In the genomic region with DNA sequence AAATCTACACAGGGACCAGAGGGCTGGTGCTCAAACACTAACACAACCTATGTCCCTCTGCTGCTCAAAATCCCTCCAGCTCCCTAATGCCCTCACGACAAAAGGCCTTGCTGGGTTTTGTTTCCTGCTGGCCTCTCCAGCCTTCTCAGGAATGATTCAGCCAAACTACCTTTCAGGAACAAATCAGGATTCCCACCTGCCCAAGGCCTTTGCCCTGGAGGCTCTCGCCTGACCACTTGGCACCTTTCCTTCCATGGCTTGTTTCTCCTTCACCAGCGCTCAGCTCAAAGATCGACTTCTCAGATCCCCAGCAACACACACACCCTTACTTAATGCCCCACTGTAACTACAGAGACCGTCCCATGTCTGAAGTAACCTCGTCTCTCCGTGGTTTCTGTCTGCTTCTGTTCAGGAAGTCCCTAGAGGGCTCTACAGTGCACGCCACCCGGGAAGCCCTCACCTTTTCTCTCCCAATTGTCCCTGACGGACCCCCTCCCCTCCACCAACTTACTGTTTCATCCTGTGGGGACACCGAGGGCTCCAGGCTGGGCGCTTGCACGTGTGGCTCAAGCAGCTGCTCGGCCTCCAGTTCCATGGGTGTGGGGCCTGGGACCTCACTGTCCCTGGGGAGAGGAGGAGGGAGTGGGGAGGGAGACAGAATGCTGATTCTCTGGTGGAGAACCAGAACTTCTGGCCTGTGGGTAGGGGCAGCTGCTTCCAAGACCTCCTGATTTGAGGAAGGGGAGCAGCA, we compare ENCODE assay signal across 17 cellular contexts. TPM values are rescaled to one million over a fixed set of nuclear protein-coding genes. Genes with fewer than 3 reads are reported as not detected.
DNase-seq lines count a peak whose midpoint lies in the region; ATAC-seq and TF ChIP-seq lines count a peak whose summit lies in the region.
"Had no signal": no experiment of that assay in that cellular context is flagged by ENCODE, and none has a peak within 500 bp of the region (broad histone marks: within the 10 kb centered on the region; RNA-seq: fewer than 3 reads in every experiment).

No MANE protein-coding gene starts in this region.

- no peaks in the 10 kb centered on the region for H3K27me3 Mint-ChIP-seq in activated naive CD4-positive, alpha-beta T cell treated with anti-CD3 and anti-CD28 coated beads, Interleukin-2, amount 50 U/mL, for 24 hours
- peaks cover 12% of the 10 kb centered on the region for H3K27me3 Mint-ChIP-seq in activated naive CD4-positive, alpha-beta T cell treated with anti-CD3 and anti-CD28 coated beads for 36 hours (ENCODE audit: low read depth)

- H3K4me1 ChIP-seq in Panc1 (ENCODE audit: control insufficient read depth, insufficient read depth, low read length) (peaks cover 19% of the 10 kb centered on the region), stomach (peaks cover 27 to 68% (median 47%) of the 10 kb centered on the region in 4 donors)

- peaks cover 5% of the 10 kb centered on the region for H3K4me1 Mint-ChIP-seq in activated naive CD4-positive, alpha-beta T cell treated with anti-CD3 and anti-CD28 coated beads, Interleukin-2, amount 50 U/mL, for 24 hours
- peaks cover 8% of the 10 kb centered on the region for H3K4me1 Mint-ChIP-seq in activated naive CD4-positive, alpha-beta T cell treated with anti-CD3 and anti-CD28 coated beads for 36 hours (ENCODE audit: low read depth)

- POLR2A ChIA-PET in Panc1 (lab: Charles Lee), result no interaction called here

- in situ Hi-C loops in Panc1 (cut with HindIII; ENCODE audit: low pct_unique_long_range_greater_than_20kb, low sequenced_read_pairs), result no loop called here

- no peaks in the 10 kb centered on the region; the same call in 1 of the 2 replicates for H3K36me3 ChIP-seq in Panc1 (ENCODE audit: control insufficient read depth, insufficient read depth, low read length)
- peaks cover 15 to 48% (median 30%) of the 10 kb centered on the region in 4 donors for H3K36me3 ChIP-seq in stomach

- no peak for DNase-seq in activated naive CD4-positive, alpha-beta T cell treated with anti-CD3 and anti-CD28 coated beads for 36 hours
- DNase-seq in Panc1 (ENCODE audit: low read depth, low spot score) (no peak), islet precursor cell (peak; percentile 54), stomach (peak; percentile 46), NCI-H1417 (lab: John Stamatoyannopoulos, UW) (no peak)
- DNase-seq: ACHN; activated CD4-positive, alpha-beta T cell treated with anti-CD3 and anti-CD28 coated beads, Interleukin-2, amount 50 U/mL, for 1 hour; brain microvascular endothelial cell; DMS79; NCI-H1092; stimulated activated CD8-positive, alpha-beta memory T cell treated with anti-CD3 and anti-CD28 coated beads, Interleukin-4, amount 100 ng/mL, for 48 hours had no signal

- CTCF ChIA-PET in activated naive CD4-positive, alpha-beta T cell treated with anti-CD3 and anti-CD28 coated beads for 36 hours (lab: Charles Lee), result interaction anchor here (2.5 to 6.1 kb wide), 2 partner anchors 27 to 45 kb away, joined by 9 to 127 read pairs; no protein-coding TSS in a partner anchor
- CTCF ChIA-PET in Panc1 (lab: Charles Lee), result no interaction called here

- no peak for TF ChIP-seq POLR2A in stomach (IDR thresholded peaks at IDR 0.05)

- H3K4me3 ChIP-seq in Panc1 (ENCODE audit: low read depth in 2 of 2, low read length in 2 of 2) (no peak overlapping the region), stomach (peak overlapping the region in 3 of 4 donors; percentile 61 to 85 (median 85))

- no peak for TF ChIP-seq CTCF in Panc1 (IDR thresholded peaks at IDR 0.05)
- no peak for TF ChIP-seq CTCF in stomach (IDR thresholded peaks at IDR 0.05)

- H3K9me3 ChIP-seq in Panc1 (ENCODE audit: control insufficient read depth, insufficient read depth, low read depth, low read length), result no peaks in the 10 kb centered on the region
- no peaks in the 10 kb centered on the region for H3K9me3 ChIP-seq in stomach

- no peaks in the 10 kb centered on the region for H3K36me3 Mint-ChIP-seq in activated naive CD4-positive, alpha-beta T cell treated with anti-CD3 and anti-CD28 coated beads, Interleukin-2, amount 50 U/mL, for 24 hours
- H3K36me3 Mint-ChIP-seq in activated naive CD4-positive, alpha-beta T cell treated with anti-CD3 and anti-CD28 coated beads for 36 hours (ENCODE audit: low read depth), result peaks cover 4% of the 10 kb centered on the region

- no peaks in the 10 kb centered on the region for H3K27me3 ChIP-seq in Panc1 (ENCODE audit: control insufficient read depth, insufficient read depth, low read length)
- peaks cover 0 to 25% (median 0%) of the 10 kb centered on the region in 3 donors for H3K27me3 ChIP-seq in stomach
- H3K27me3 ChIP-seq: brain microvascular endothelial cell had no signal

- no TSS peak for BruUV-seq in Panc1 (replicated peaks; lab: Mats Ljungman, UMichigan)

- H3K9me3 Mint-ChIP-seq in activated naive CD4-positive, alpha-beta T cell treated with anti-CD3 and anti-CD28 coated beads, Interleukin-2, amount 50 U/mL, for 24 hours, result no peaks in the 10 kb centered on the region
- H3K9me3 Mint-ChIP-seq in activated naive CD4-positive, alpha-beta T cell treated with anti-CD3 and anti-CD28 coated beads for 36 hours, result no peaks in the 10 kb centered on the region
- H3K9me3 Mint-ChIP-seq: T-helper 2 cell treated with Interferon-gamma antibody and Interleukin-4, amounts not matched to agents 5 μg/mL and 100 μg/mL, for 36 hours had no signal

- peak overlapping the region; percentile 14 for H3K27ac Mint-ChIP-seq in activated naive CD4-positive, alpha-beta T cell treated with anti-CD3 and anti-CD28 coated beads, Interleukin-2, amount 50 U/mL, for 24 hours
- H3K27ac Mint-ChIP-seq in activated naive CD4-positive, alpha-beta T cell treated with anti-CD3 and anti-CD28 coated beads for 36 hours, result no peak overlapping the region
- H3K27ac Mint-ChIP-seq: T-helper 2 cell treated with Interferon-gamma antibody and Interleukin-4, amounts not matched to agents 5 μg/mL and 100 μg/mL, for 36 hours had no signal

- H3K4me3 Mint-ChIP-seq in activated naive CD4-positive, alpha-beta T cell treated with anti-CD3 and anti-CD28 coated beads, Interleukin-2, amount 50 U/mL, for 24 hours, result no peak overlapping the region
- no peak overlapping the region for H3K4me3 Mint-ChIP-seq in activated naive CD4-positive, alpha-beta T cell treated with anti-CD3 and anti-CD28 coated beads for 36 hours
- H3K4me3 Mint-ChIP-seq: T-helper 2 cell treated with Interferon-gamma antibody and Interleukin-4, amounts not matched to agents 5 μg/mL and 100 μg/mL, for 36 hours had no signal

- ATAC-seq in Panc1 (no peak), HG03378 (IDR thresholded peaks at IDR 0.05; ENCODE audit: unreplicated experiment) (no peak), HG03159 (IDR thresholded peaks at IDR 0.05; ENCODE audit: unreplicated experiment) (no peak)

- peak overlapping the region; percentile 54; the same call in 1 of the 2 replicates for H3K27ac ChIP-seq in Panc1 (ENCODE audit: low read length)
- peak overlapping the region; percentile 89 to 98 (median 97) for H3K27ac ChIP-seq in stomach
- H3K27ac ChIP-seq: brain microvascular endothelial cell had no signal

- TF ChIP-seq EP300 in stomach (IDR thresholded peaks at IDR 0.05), result no peak

- intact Hi-C loops in activated naive CD4-positive, alpha-beta T cell treated with anti-CD3 and anti-CD28 coated beads for 36 hours (cut with micrococcal nuclease), result no loop called here
- intact Hi-C loops in Panc1 (cut with micrococcal nuclease; ENCODE audit: unreplicated experiment) (no loop called here), stomach (cut with DNase I; ENCODE audit: low total_unique reads) (no loop called here)

- WGBS in stomach, 5 donors, result 31 to 51% (median 42%) methylated on average over 10 to 14 of the region's 14 CpGs

RNA-seq across cellular contexts. Expression of gene SIX5, which starts 3.3 kb away (rescaled TPM):
- 1 to 10 TPM; 1.8 to 2.2 TPM for total RNA-seq in activated naive CD4-positive, alpha-beta T cell treated with anti-CD3 and anti-CD28 coated beads for 36 hours
- total RNA-seq in Panc1 (2021; ENCODE audit: unreplicated experiment) (38.7 TPM), stomach (10 to 100 TPM in 4 of 5 donors, 1 to 10 TPM in 1; 4.0 to 39.1 (median 25.9) TPM)
- polyA plus RNA-seq in Panc1 (2012; ENCODE audit: insufficient read length), result 55.2 TPM
- polyA plus RNA-seq in stomach, result 10 to 100 TPM; 14.4 to 23.3 (median 16.6) TPM

RNA-seq across cellular contexts. Expression of gene DMPK, which starts 10.0 kb away (rescaled TPM):
- total RNA-seq in activated naive CD4-positive, alpha-beta T cell treated with anti-CD3 and anti-CD28 coated beads for 36 hours, result 1 to 10 TPM; 6.1 TPM
- 119 TPM for total RNA-seq in Panc1 (2021; ENCODE audit: unreplicated experiment)
- polyA plus RNA-seq in Panc1 (2012; ENCODE audit: insufficient read length), result 151 TPM
- 100 to 1,000 TPM in 2 of 5 donors, 10 to 100 TPM in 3; 53.1 to 248 (median 72.8) TPM for total RNA-seq in stomach
- polyA plus RNA-seq in stomach, result 10 to 100 TPM; 27.2 to 76.9 (median 56.5) TPM

RNA-seq across cellular contexts. Expression of gene DMWD, which starts 20.3 kb away (rescaled TPM):
- 10 to 100 TPM; 28.6 to 29.1 TPM for total RNA-seq in activated naive CD4-positive, alpha-beta T cell treated with anti-CD3 and anti-CD28 coated beads for 36 hours
- total RNA-seq in Panc1 (2021; ENCODE audit: unreplicated experiment) (64.6 TPM), stomach (10 to 100 TPM in 4 of 5 donors, 1 to 10 TPM in 1; 5.3 to 52.1 (median 27.9) TPM)
- polyA plus RNA-seq in Panc1 (2012; ENCODE audit: insufficient read length), result 40.8 TPM
- 10 to 100 TPM; 12.8 to 17.4 (median 15.9) TPM for polyA plus RNA-seq in stomach

RNA-seq across cellular contexts. Expression of gene MEIOSIN, which starts 39.1 kb away (rescaled TPM):
- total RNA-seq in activated naive CD4-positive, alpha-beta T cell treated with anti-CD3 and anti-CD28 coated beads for 36 hours, result not detected
- not detected for total RNA-seq in Panc1 (2021; ENCODE audit: unreplicated experiment)
- not detected for polyA plus RNA-seq in Panc1 (2012; ENCODE audit: insufficient read length)
- not detected for total RNA-seq in stomach
- polyA plus RNA-seq in stomach, result not detected
- total RNA-seq: omental fat pad, RPMI7951 had no signal

RNA-seq across cellular contexts. Expression of gene FBXO46, which starts 41.6 kb away (rescaled TPM):
- total RNA-seq in activated naive CD4-positive, alpha-beta T cell treated with anti-CD3 and anti-CD28 coated beads for 36 hours, result 10 to 100 TPM; 21.8 to 23.2 TPM
- total RNA-seq in Panc1 (2021; ENCODE audit: unreplicated experiment) (25.1 TPM), stomach (10 to 100 TPM in 3 of 5 donors, 1 to 10 TPM in 2; 4.0 to 61.7 (median 12.3) TPM)
- polyA plus RNA-seq in Panc1 (2012; ENCODE audit: insufficient read length), result 11.6 TPM
- 10 to 100 TPM in 1 of 3 donors, 1 to 10 TPM in 2; 6.3 to 10.1 (median 7.9) TPM for polyA plus RNA-seq in stomach

Comparison
In these comparisons a context has a peak if more than half of its experiments do, and no peak if none do; other contexts are left out.
1. DNase-seq: peak in islet precursor cell (single experiment) and stomach (single experiment); none in activated naive CD4-positive, alpha-beta T cell treated with anti-CD3 and anti-CD28 coated beads for 36 hours (single experiment), Panc1 (single experiment) and NCI-H1417 (0 of 3).
2. H3K4me3 ChIP-seq: peak in stomach (3 of 4); none in Panc1 (0 of 2).
3. RNA of gene DMPK, which starts 10.0 kb away (total RNA-seq): 119 TPM in Panc1 (single experiment) and 53.1 to 248 TPM in stomach; 6.1 TPM in activated naive CD4-positive, alpha-beta T cell treated with anti-CD3 and anti-CD28 coated beads for 36 hours; every median in the first group is over 4 times any median in the second.